1 cellular context compared by ENCODE assay signal in the genomic region with DNA sequence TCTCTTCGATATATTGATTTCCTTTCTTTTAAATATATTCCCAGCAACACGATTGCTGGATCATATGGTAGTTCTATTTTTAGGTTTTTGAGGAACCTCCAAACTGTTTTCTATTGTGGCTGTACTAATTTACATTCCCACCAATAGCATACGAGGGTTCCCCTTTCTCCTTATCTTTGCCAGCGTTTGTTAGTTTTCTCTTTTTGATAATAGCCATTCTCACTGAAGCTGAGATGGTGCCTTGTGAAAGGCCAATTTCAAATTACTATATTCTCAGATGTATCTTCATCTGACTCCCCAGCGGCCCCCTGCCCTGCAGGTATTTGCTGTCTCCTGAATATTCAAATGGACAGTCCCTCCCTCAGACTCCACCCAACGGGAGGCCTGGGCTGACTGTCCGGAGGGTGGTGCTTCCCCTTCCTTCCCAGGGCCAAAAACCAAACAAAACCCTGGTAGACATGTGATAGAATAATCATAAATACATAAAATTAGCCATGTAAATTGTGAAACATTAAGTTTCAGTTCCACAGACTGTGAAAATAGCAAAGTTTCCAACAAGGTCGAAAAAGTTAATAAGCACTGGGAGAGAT.
TF ChIP-seq lines count a peak whose summit lies in the region.

No MANE protein-coding gene starts in this region.

TF ChIP-seq in SK-N-SH, 30 proteins besides CTCF, POLR2A, EP300 and RAD21 (continued from another document):
- no peak for TF ChIP-seq PBX3 (IDR thresholded peaks at IDR 0.05)
